In the genomic region with DNA sequence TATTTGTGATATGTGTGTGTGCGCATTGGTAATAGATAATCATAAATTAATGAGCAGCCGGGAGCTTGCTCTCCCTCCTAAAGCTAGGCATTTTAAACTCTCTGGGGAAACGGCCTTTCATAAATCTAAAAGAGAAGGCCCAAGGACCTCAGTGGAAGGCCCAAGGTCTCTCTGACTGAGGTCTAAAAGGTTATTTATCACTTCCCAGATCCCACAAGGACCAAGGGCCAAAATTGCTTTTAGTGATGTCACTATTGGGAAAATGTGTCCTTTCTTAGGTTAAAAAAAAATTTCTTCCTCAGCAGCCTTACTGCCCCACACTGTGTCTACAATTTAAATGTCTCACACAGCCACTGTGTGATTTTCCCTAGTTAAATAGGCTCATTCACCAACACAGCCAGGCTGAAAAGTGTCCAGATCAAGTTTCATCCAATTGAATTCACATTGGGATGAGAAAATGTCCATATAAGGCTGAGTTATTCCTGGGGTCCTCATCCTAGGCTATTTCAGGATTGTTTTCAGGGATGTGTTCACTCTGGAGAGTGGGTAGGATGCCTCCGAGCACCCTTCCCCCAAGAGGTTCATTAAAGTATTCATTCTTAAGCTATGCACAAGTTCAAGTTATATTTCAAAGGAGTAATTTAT, we compare ENCODE assay signal across 12 cellular contexts. TPM values are rescaled to one million over a fixed set of nuclear protein-coding genes. Genes with fewer than 3 reads are reported as not detected.
DNase-seq lines count a peak whose midpoint lies in the region; ATAC-seq, FAIRE-seq and TF ChIP-seq lines count a peak whose summit lies in the region.
"Had no signal": no experiment of that assay in that cellular context is flagged by ENCODE, and none has a peak within 500 bp of the region (broad histone marks: within the 10 kb centered on the region; RNA-seq: fewer than 3 reads in every experiment).

No MANE protein-coding gene starts in this region.

- H3K56ac ChIP-seq in H1 (replicated peaks; ENCODE audit: insufficient read length, low read depth, low read length) = no peak overlapping the region

- H4K91ac ChIP-seq in H1 (replicated peaks; ENCODE audit: insufficient read length, low read length) = no peak overlapping the region

- H2BK15ac ChIP-seq in H1 (ENCODE audit: low read length) = no peak overlapping the region

- H3K18ac ChIP-seq in H1 (ENCODE audit: extremely low read depth, low read length) = peak overlapping the region; percentile 21; the same call in 1 of the 2 replicates

- H4K8ac ChIP-seq in H1 (ENCODE audit: extremely low read depth, insufficient read depth, low read length) = no peak overlapping the region

- DNase-seq in right lobe of liver (no peak), HepG2 (ENCODE audit: low spot score) (no peak), H1 (ENCODE audit: low read depth in 1 of 2, low spot score in 2 of 2) (no peak), non-pigmented ciliary epithelial cell (ENCODE audit: low read depth) (peak; percentile 34), HPDE6-E6E7 (ENCODE audit: extremely low spot score) (no peak)
- no peak for DNase-seq in activated naive CD4-positive, alpha-beta T cell treated with anti-CD3 and anti-CD28 coated beads, Interleukin-2, amount 50 U/mL, for 16 hours
- no peak for DNase-seq in activated naive CD8-positive, alpha-beta T cell treated with anti-CD3 and anti-CD28 coated beads, Interleukin-2, amount 50 U/mL, for 24 hours
- DNase-seq: activated CD4-positive, CD25-positive, alpha-beta regulatory T cell; CD8-positive, alpha-beta memory T cell; central memory CD4-positive, alpha-beta T cell; left lung had no signal

- no peak for TF ChIP-seq CTCF in right lobe of liver (IDR thresholded peaks at IDR 0.05)
- no peak for TF ChIP-seq CTCF in HepG2 (CRISPR knock-in tag; IDR thresholded peaks at IDR 0.05)
- TF ChIP-seq CTCF in H1 (IDR thresholded peaks at IDR 0.05; ENCODE audit: control extremely low read depth in 1 of 3, insufficient read depth in 1 of 3, low read depth in 1 of 3, low read length in 3 of 3) = no peak

- H3K4me3 Mint-ChIP-seq in activated naive CD8-positive, alpha-beta T cell treated with anti-CD3 and anti-CD28 coated beads, Interleukin-2, amount 50 U/mL, for 24 hours = no peak overlapping the region
- H3K4me3 Mint-ChIP-seq: CD8-positive, alpha-beta memory T cell had no signal

- no peaks in the 10 kb centered on the region for H3K4me1 Mint-ChIP-seq in activated naive CD8-positive, alpha-beta T cell treated with anti-CD3 and anti-CD28 coated beads, Interleukin-2, amount 50 U/mL, for 24 hours
- H3K4me1 Mint-ChIP-seq: CD8-positive, alpha-beta memory T cell had no signal

- no peaks in the 10 kb centered on the region for H3K36me3 Mint-ChIP-seq in activated naive CD8-positive, alpha-beta T cell treated with anti-CD3 and anti-CD28 coated beads, Interleukin-2, amount 50 U/mL, for 24 hours (ENCODE audit: low read depth)
- H3K36me3 Mint-ChIP-seq: CD8-positive, alpha-beta memory T cell had no signal

- no peak overlapping the region for H3K27ac Mint-ChIP-seq in activated naive CD8-positive, alpha-beta T cell treated with anti-CD3 and anti-CD28 coated beads, Interleukin-2, amount 50 U/mL, for 24 hours
- H3K27ac Mint-ChIP-seq: CD8-positive, alpha-beta memory T cell had no signal

- H3K9me3 ChIP-seq in right lobe of liver (no peaks in the 10 kb centered on the region), HepG2 (ENCODE audit: low read length) (no peaks in the 10 kb centered on the region), H1 (ENCODE audit: insufficient read depth in 2 of 2, low read depth in 1 of 2, low read length in 1 of 2) (no peaks in the 10 kb centered on the region)
- H3K9me3 ChIP-seq: left lung had no signal

- no peaks in the 10 kb centered on the region for H3K23me2 ChIP-seq in H1 (ENCODE audit: low read depth, low read length)

- H3K9ac ChIP-seq in HepG2 (ENCODE audit: insufficient read depth, low read depth, low read length) (no peak overlapping the region), H1 (replicated peaks in 1 of 4; ENCODE audit: extremely low read depth in 1 of 4, low read depth in 3 of 4, low read length in 3 of 4) (0 out of 7 replicates have a peak overlapping the region, but pooled peaks of 1 of the 4 experiments have one; percentile 18)

- TF ChIP-seq EP300 in HepG2 (IDR thresholded peaks at IDR 0.05; ENCODE audit: low read depth in 2 of 2, low read length in 2 of 2) (no peak), HepG2 (CRISPR knock-in tag; IDR thresholded peaks at IDR 0.05; ENCODE audit: borderline replicate concordance) (no peak), H1 (IDR thresholded peaks at IDR 0.05; ENCODE audit: borderline replicate concordance in 1 of 2, low read depth in 2 of 2, low read length in 2 of 2) (no peak)

- H3K27me3 ChIP-seq in right lobe of liver (no peaks in the 10 kb centered on the region), HepG2 (ENCODE audit: control insufficient read depth in 1 of 2, insufficient read depth in 2 of 2, low read length in 2 of 2) (no peaks in the 10 kb centered on the region), H1 (replicated peaks in 1 of 4; ENCODE audit: control insufficient read depth in 3 of 4, extremely low read depth in 1 of 4, insufficient read depth in 3 of 4, low read length in 3 of 4) (no peaks in the 10 kb centered on the region)
- H3K27me3 ChIP-seq: left lung had no signal

- H3K27me3 Mint-ChIP-seq in activated naive CD8-positive, alpha-beta T cell treated with anti-CD3 and anti-CD28 coated beads, Interleukin-2, amount 50 U/mL, for 24 hours = no peaks in the 10 kb centered on the region

- no peak overlapping the region for H3K4ac ChIP-seq in H1 (replicated peaks; ENCODE audit: insufficient read length, low read depth, low read length)

- no peak overlapping the region for H3K4me3 ChIP-seq in right lobe of liver
- H3K4me3 ChIP-seq in HepG2 (replicated peaks in 1 of 3; ENCODE audit: insufficient read depth in 1 of 3, low read depth in 2 of 3, low read length in 3 of 3) = no peak overlapping the region
- no peak overlapping the region for H3K4me3 ChIP-seq in H1 (ENCODE audit: extremely low read depth in 1 of 4, insufficient read depth in 2 of 4, low read depth in 3 of 4, low read length in 4 of 4)
- H3K4me3 ChIP-seq: left lung had no signal

- in situ Hi-C loops in HepG2 (cut with HindIII; ENCODE audit: extremely low pct_ligation_motif_present, low pct_unique_long_range_greater_than_20kb) = loop anchor here (25.0 kb wide), 1 partner anchor 371 kb away; a partner anchor contains a TSS

- no peak overlapping the region for H3K14ac ChIP-seq in H1 (ENCODE audit: insufficient read length)

- H2BK12ac ChIP-seq in H1 (ENCODE audit: low read depth, low read length) = no peak overlapping the region

- H3K79me2 ChIP-seq in HepG2 (ENCODE audit: insufficient read depth, low read length) = no peaks in the 10 kb centered on the region
- no peaks in the 10 kb centered on the region for H3K79me2 ChIP-seq in H1 (ENCODE audit: control insufficient read depth in 1 of 2, insufficient read depth in 2 of 2, low read length in 2 of 2)

- no peak overlapping the region for H4K5ac ChIP-seq in H1 (ENCODE audit: insufficient read length, low read depth, low read length)

- H3K4me2 ChIP-seq in HepG2 (ENCODE audit: low read depth, low read length) = no peak overlapping the region
- no peak overlapping the region; a peak in 1 of 4 replicates for H3K4me2 ChIP-seq in H1 (ENCODE audit: insufficient read depth in 1 of 2, low read depth in 2 of 2, low read length in 2 of 2)

- no TSS peak for BruUV-seq in HepG2 (replicated peaks; lab: Mats Ljungman, UMichigan)

- 0 out of 2 replicates have a peak overlapping the region, but pooled peaks have one; percentile 3 for H2BK20ac ChIP-seq in H1 (ENCODE audit: low read length)

- no peak overlapping the region for H3K23ac ChIP-seq in H1 (ENCODE audit: insufficient read length)

- CTCF ChIA-PET in HepG2 (lab: Yijun Ruan, JAX; ENCODE audit: low intra/inter-chr PET ratio, low total read pairs) (no interaction called here), H1 (lab: Charles Lee; ENCODE audit: partially characterized antibody) (interaction anchor here (5.5 kb wide), 1 partner anchor 11 kb away, joined by 45 read pairs; no protein-coding TSS in a partner anchor)

- 84% methylated on average over 4 of the region's 4 CpGs for WGBS in right lobe of liver (ENCODE audit: insufficient coverage, low coverage, low lambda C conversion rate, missing lambda C conversion rate)
- 95% methylated on average over 4 of the region's 4 CpGs for WGBS in HepG2 (ENCODE audit: low lambda C conversion rate)
- WGBS in H1 (ENCODE audit: extremely low coverage in 1 of 2, insufficient coverage in 1 of 2, insufficient read length in 1 of 2, insufficient replicate concordance in 2 of 2, low coverage in 1 of 2, low lambda C conversion rate in 2 of 2, missing lambda C conversion rate in 1 of 2), 2 experiments = 85% methylated on average over 4 of the region's 4 CpGs; no CpG with 5 or more reads in 1 of the 2 experiments

- no peak overlapping the region for H2BK5ac ChIP-seq in H1 (ENCODE audit: low read depth, low read length)

- H3K36me3 ChIP-seq in right lobe of liver (no peaks in the 10 kb centered on the region), HepG2 (replicated peaks in 1 of 2; ENCODE audit: control insufficient read depth in 1 of 2, insufficient read depth in 2 of 2, low read length in 2 of 2) (peaks cover 0 to 4% of the 10 kb centered on the region in 2 experiments; a peak in 3 of 5 replicates), H1 (ENCODE audit: control insufficient read depth in 2 of 4, insufficient read depth in 4 of 4, low read length in 3 of 4) (no peaks in the 10 kb centered on the region)
- H3K36me3 ChIP-seq: left lung had no signal

- no peak overlapping the region for H2AK5ac ChIP-seq in H1 (ENCODE audit: low read depth, low read length)

- POLR2A ChIA-PET in HepG2 (lab: Yijun Ruan, JAX) = no interaction called here
- POLR2A ChIA-PET in H1 (lab: Charles Lee; ENCODE audit: partially characterized antibody) = no interaction called here

- no peaks in the 10 kb centered on the region for H3K79me1 ChIP-seq in H1 (ENCODE audit: low read depth, low read length)

- no peaks in the 10 kb centered on the region for H3K9me3 Mint-ChIP-seq in activated naive CD8-positive, alpha-beta T cell treated with anti-CD3 and anti-CD28 coated beads, Interleukin-2, amount 50 U/mL, for 24 hours
- H3K9me3 Mint-ChIP-seq: CD8-positive, alpha-beta memory T cell had no signal

- intact Hi-C loops in right lobe of liver (cut with DNase I) = loop anchor here in 1 of 2 donors (10.0 kb wide), 1 partner anchor 169 kb away; no protein-coding TSS in a partner anchor
- intact Hi-C loops in HepG2 (cut with micrococcal nuclease; ENCODE audit: unreplicated experiment) = no loop called here

- H3K4me1 ChIP-seq in right lobe of liver = no peaks in the 10 kb centered on the region
- H3K4me1 ChIP-seq in HepG2 (ENCODE audit: insufficient read depth, low read length) = peaks cover 37% of the 10 kb centered on the region
- H3K4me1 ChIP-seq in H1 (replicated peaks in 1 of 4; ENCODE audit: control insufficient read depth in 3 of 4, insufficient read depth in 4 of 4, low read length in 3 of 4) = peaks cover 2 to 40% (median 32%) of the 10 kb centered on the region in 4 experiments

- H4K20me1 ChIP-seq in HepG2 (ENCODE audit: insufficient read depth, low read length) (no peaks in the 10 kb centered on the region), H1 (replicated peaks in 1 of 2; ENCODE audit: control insufficient read depth in 1 of 2, insufficient read depth in 2 of 2, low read length in 2 of 2) (no peaks in the 10 kb centered on the region)

- TF ChIP-seq POLR2A in right lobe of liver (IDR thresholded peaks at IDR 0.05) = no peak
- no peak for TF ChIP-seq POLR2A in HepG2 (IDR thresholded peaks at IDR 0.05; ENCODE audit: insufficient read depth in 1 of 2, low read depth in 2 of 2, low read length in 2 of 2)
- no peak for TF ChIP-seq POLR2A in H1 (IDR thresholded peaks at IDR 0.05; ENCODE audit: control extremely low read depth in 1 of 2, low read depth in 2 of 2, low read length in 2 of 2)

- H2AFZ ChIP-seq in HepG2 (ENCODE audit: low read length) (no peak overlapping the region), H1 (ENCODE audit: low read length) (no peak overlapping the region)

- H3K27ac ChIP-seq in right lobe of liver (peak overlapping the region in 2 of 3 donors; percentile 14 to 47), HepG2 (ENCODE audit: extremely low read length, insufficient read depth, low read length) (no peak overlapping the region), H1 (ENCODE audit: low read depth, low read length) (0 out of 2 replicates have a peak overlapping the region, but pooled peaks have one; percentile 21)

- FAIRE-seq in HepG2 (lab: Jason Lieb, UNC) (no peak), H1 (lab: Jason Lieb, UNC) (no peak)

- TF ChIP-seq RAD21 in HepG2 (CRISPR knock-in tag; IDR thresholded peaks at IDR 0.05) (no peak), H1 (IDR thresholded peaks at IDR 0.05 in 1 of 2, conservative IDR thresholded peaks at IDR 0.05 in 1 of 2; ENCODE audit: low read depth in 2 of 2, low read length in 2 of 2) (no peak)

- ATAC-seq in right lobe of liver (no peak), HepG2 (no peak), HG02571 (IDR thresholded peaks at IDR 0.05; ENCODE audit: unreplicated experiment) (no peak)
- ATAC-seq in activated naive CD8-positive, alpha-beta T cell treated with anti-CD3 and anti-CD28 coated beads, Interleukin-2, amount 50 U/mL, for 24 hours = no peak
- ATAC-seq: left lung had no signal

- no peak overlapping the region for H2BK120ac ChIP-seq in H1 (replicated peaks; ENCODE audit: low read depth, low read length)

RNA-seq across cellular contexts. Expression of a gene that starts 46.1 kb away (rescaled TPM):
- total RNA-seq in right lobe of liver (1 to 10 TPM; 1.9 to 8.7 (median 7.4) TPM), HepG2 (2016; rRNA removed; fragmentation: Illumina TruSeq; extraction: Trizol) (3.8 and 6.8 TPM in 2 replicates)
- total RNA-seq in HepG2 (2016; cell fraction: cytosol; rRNA removed; fragmentation: Illumina TruSeq; extraction: Trizol; ENCODE audit: low read depth) = 2.6 and 3.7 TPM in 2 replicates
- total RNA-seq in HepG2 (2016; cell fraction: insoluble cytoplasmic fraction; rRNA removed; fragmentation: Illumina TruSeq; extraction: Trizol) = 3.9 and 7.2 TPM in 2 replicates
- 4.5 and 5.9 TPM in 2 replicates for total RNA-seq in HepG2 (2016; cell fraction: membrane; rRNA removed; fragmentation: Illumina TruSeq; extraction: Trizol)
- total RNA-seq in HepG2 (2016; cell fraction: nucleus; rRNA removed; fragmentation: Illumina TruSeq; extraction: Trizol) = 6.0 and 9.9 TPM in 2 replicates
- polyA plus RNA-seq in HepG2 (2011; rRNA removed) (11.7 and 14.1 TPM in 2 replicates), H1 (2011; rRNA removed) (3.6 and 5.0 TPM in 2 replicates)
- polyA plus RNA-seq in HepG2 (2011; cell fraction: cytosol; rRNA removed) = 8.5 and 11.2 TPM in 2 replicates
- polyA plus RNA-seq in HepG2 (2011; cell fraction: nucleus; rRNA removed) = 8.0 and 8.6 TPM in 2 replicates
- 6.3 and 7.4 TPM in 2 replicates for polyA plus RNA-seq in HepG2 (2012)
- 2.7 and 3.5 TPM in 2 replicates for polyA plus RNA-seq in HepG2 (2016; cell fraction: cytosol; fragmentation: Illumina TruSeq; extraction: Trizol; ENCODE audit: low read depth)
- polyA plus RNA-seq in HepG2 (2016; cell fraction: insoluble cytoplasmic fraction; fragmentation: Illumina TruSeq; extraction: Trizol; ENCODE audit: low read depth) = 5.4 and 5.5 TPM in 2 replicates
- 5.3 and 5.4 TPM in 2 replicates for polyA plus RNA-seq in HepG2 (2016; cell fraction: membrane; fragmentation: Illumina TruSeq; extraction: Trizol; ENCODE audit: low read depth)
- 12.5 and 12.7 TPM in 2 replicates for polyA plus RNA-seq in HepG2 (2016; cell fraction: nucleus; fragmentation: Illumina TruSeq; extraction: Trizol; ENCODE audit: insufficient read depth, low read depth)
- polyA minus RNA-seq in HepG2 (2011; rRNA and poly(A)+ RNA removed; ENCODE audit: low replicate concordance) = 0.47 and 12.2 TPM in 2 replicates
- 4.6 and 6.4 TPM in 2 replicates for polyA minus RNA-seq in HepG2 (2011; cell fraction: cytosol; rRNA and poly(A)+ RNA removed)
- 14.4 and 16.9 TPM in 2 replicates for polyA minus RNA-seq in HepG2 (2011; cell fraction: nucleus; rRNA and poly(A)+ RNA removed)
- total RNA-seq in H1 (2021; fragmentation: NEBNext Ultra II Directional; extraction: Animal tissue kit (Norgen Biotek cat#: 25700)) = 4.2 and 5.0 TPM in 2 replicates
- polyA plus RNA-seq in H1 (2011; cell fraction: cytosol; rRNA removed) = 4.0 TPM
- polyA plus RNA-seq in H1 (2011; cell fraction: nucleus; rRNA removed) = 5.3 TPM
- polyA plus RNA-seq in H1 (2012, experiment 1 of 2) = 3.2 to 5.1 TPM (median 4.6 TPM) in 4 replicates
- polyA plus RNA-seq in H1 (2012, experiment 2 of 2) = 2.2 TPM
- polyA plus RNA-seq in H1 (2013, experiment 1 of 2) = 5.2 TPM
- polyA plus RNA-seq in H1 (2013, experiment 2 of 2) = 5.8 TPM
- 7.8 and 9.9 TPM in 2 replicates for polyA minus RNA-seq in H1 (2011; rRNA and poly(A)+ RNA removed)
- polyA minus RNA-seq in H1 (2011; cell fraction: cytosol; rRNA and poly(A)+ RNA removed) = 1.1 TPM
- 11.1 TPM for polyA minus RNA-seq in H1 (2011; cell fraction: nucleus; rRNA and poly(A)+ RNA removed)
